16 cellular contexts compared by ENCODE assay signal in the genomic region with DNA sequence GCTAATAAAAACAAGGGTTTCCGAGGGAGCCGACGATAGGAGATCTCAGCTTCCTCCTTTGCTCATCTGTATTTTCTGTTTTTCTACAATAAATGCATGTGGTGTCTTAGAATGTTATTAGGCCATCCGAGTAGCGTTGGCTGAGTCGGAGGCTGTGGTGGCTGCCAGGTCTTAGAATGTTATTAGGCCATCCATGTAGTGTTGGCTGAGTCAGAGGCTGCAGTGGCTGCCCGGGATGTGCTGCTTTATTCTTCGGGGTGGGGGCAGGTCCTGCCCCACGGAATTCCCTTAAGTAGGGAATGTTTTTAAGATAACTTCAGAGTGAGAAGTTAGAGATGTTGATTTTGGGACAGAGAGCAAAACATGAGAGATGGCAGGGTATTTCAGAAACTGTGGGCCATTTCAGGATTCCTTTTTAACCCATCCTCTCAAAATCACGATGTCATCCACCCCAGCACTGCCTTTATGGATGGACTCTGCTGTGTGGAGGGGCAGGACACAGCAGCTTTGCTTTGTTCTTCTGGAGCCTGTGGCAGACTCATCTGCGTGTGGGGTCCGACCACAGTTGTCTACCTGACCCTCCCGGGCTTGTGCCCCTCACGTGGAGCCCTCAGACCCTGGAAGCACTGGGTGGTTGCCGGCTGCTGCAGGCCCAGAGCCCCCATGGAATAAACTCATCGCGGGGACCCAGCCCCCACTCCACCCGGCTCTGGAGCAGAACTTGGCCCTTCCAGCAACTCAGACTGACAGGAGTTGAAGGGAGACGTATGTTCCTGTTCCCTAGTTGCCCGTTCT. TPM values are rescaled to one million over a fixed set of nuclear protein-coding genes. Genes with fewer than 3 reads are reported as not detected.
A peak's percentile ranks its signal among the peaks of the same experiment; 100 is the strongest.
DNase-seq lines count a peak whose midpoint lies in the region; ATAC-seq and TF ChIP-seq lines count a peak whose summit lies in the region.
"Had no signal": no experiment of that assay in that cellular context is flagged by ENCODE, and none has a peak within 500 bp of the region (broad histone marks: within the 10 kb centered on the region; RNA-seq: fewer than 3 reads in every experiment).

No MANE protein-coding gene starts in this region.

- peaks cover 32% of the 10 kb centered on the region for H3K4me1 ChIP-seq in left ventricle myocardium inferior
- H3K4me1 ChIP-seq: body of pancreas had no signal

- intact Hi-C loops in Right ventricle myocardium inferior (cut with DNase I): no loop called here
- intact Hi-C loops in left ventricle myocardium inferior (cut with micrococcal nuclease): no loop called here

- H3K4me3 ChIP-seq in left ventricle myocardium inferior (no peak overlapping the region), kidney epithelial cell (ENCODE audit: low read depth, low read length) (no peak overlapping the region)
- H3K4me3 ChIP-seq: body of pancreas had no signal

- peaks cover 65% of the 10 kb centered on the region for H3K36me3 ChIP-seq in left ventricle myocardium inferior
- peaks cover 4% of the 10 kb centered on the region for H3K36me3 ChIP-seq in kidney epithelial cell (ENCODE audit: control insufficient read depth, insufficient read depth, low read length)

- ATAC-seq in Right ventricle myocardium inferior: peak; percentile 86
- no peak for ATAC-seq in GM18870 (IDR thresholded peaks at IDR 0.05; ENCODE audit: unreplicated experiment)
- ATAC-seq: activated CD8-positive, alpha-beta memory T cell treated with anti-CD3 and anti-CD28 coated beads, Interleukin-2, amount 10 ng/mL, durations not matched to agents 7 days and 5 days; body of pancreas; stimulated activated naive CD8-positive, alpha-beta T cell treated with anti-CD3 and anti-CD28 coated beads, Interleukin-15, amount 100 ng/mL, for 72 hours; T-helper 17 cell had no signal

- DNase-seq in Right ventricle myocardium inferior (ENCODE audit: missing footprints) (no peak), left ventricle myocardium inferior (no peak), cerebellar cortex (ENCODE audit: low spot score) (peak; percentile 80), kidney epithelial cell (ENCODE audit: low read depth) (peak; percentile 28), mesenteric fat pad (ENCODE audit: low spot score) (no peak), retina (no peak)
- no peak for DNase-seq in stimulated activated CD4-positive, alpha-beta T cell treated with anti-CD3 and anti-CD28 coated beads, Interleukin-2, amount 100 ng/mL, for 48 hours
- DNase-seq: 8988T; activated CD8-positive, alpha-beta memory T cell treated with anti-CD3 and anti-CD28 coated beads, Interleukin-2, amount 10 ng/mL, durations not matched to agents 7 days and 5 days; body of pancreas; NK-92 treated with Interleukin-12 subunit alpha and Interleukin-12 subunit beta, amount 100 ng/mL, for 24 hours; stimulated activated CD4-positive, alpha-beta T cell treated with anti-CD3 and anti-CD28 coated beads, Interleukin-15, amount 100 ng/mL, for 24 hours; stimulated activated naive CD8-positive, alpha-beta T cell treated with anti-CD3 and anti-CD28 coated beads, Interleukin-15, amount 100 ng/mL, for 72 hours; T-helper 17 cell had no signal

- H3K9me3 ChIP-seq in left ventricle myocardium inferior (replicated peaks): no peaks in the 10 kb centered on the region
- H3K9me3 ChIP-seq: body of pancreas had no signal

- no peak overlapping the region for H3K27ac ChIP-seq in left ventricle myocardium inferior (replicated peaks)
- H3K27ac ChIP-seq: body of pancreas had no signal

- TF ChIP-seq CTCF in left ventricle myocardium inferior (IDR thresholded peaks at IDR 0.05; ENCODE audit: borderline replicate concordance) (no peak), kidney epithelial cell (IDR thresholded peaks at IDR 0.05; ENCODE audit: insufficient read depth, low read length, poor library complexity, severe bottlenecking) (no peak)

- H3K27me3 ChIP-seq in left ventricle myocardium inferior (ENCODE audit: low read depth) (no peaks in the 10 kb centered on the region), kidney epithelial cell (ENCODE audit: control insufficient read depth, insufficient read depth, low read length) (no peaks in the 10 kb centered on the region)
- H3K27me3 ChIP-seq: body of pancreas had no signal

RNA-seq across cellular contexts. Expression of gene OSBPL2, which starts 20.4 kb away (rescaled TPM):
- total RNA-seq in Right ventricle myocardium inferior (59.5 TPM), left ventricle myocardium inferior (55.3 TPM), kidney epithelial cell (26.5 and 30.3 TPM in 2 replicates), mesenteric fat pad (38.1 TPM)

RNA-seq across cellular contexts. Expression of gene HRH3, which starts 38.6 kb away (rescaled TPM):
- total RNA-seq in Right ventricle myocardium inferior (not detected), left ventricle myocardium inferior (not detected), kidney epithelial cell (not detected in 2 replicates), mesenteric fat pad (not detected)
- total RNA-seq: activated CD8-positive, alpha-beta memory T cell treated with anti-CD3 and anti-CD28 coated beads, Interleukin-2, amount 10 ng/mL, durations not matched to agents 7 days and 5 days; mononuclear cell; T-helper 17 cell had no signal

RNA-seq across cellular contexts. Expression of gene ADRM1, which starts 44.1 kb away (rescaled TPM):
- total RNA-seq in Right ventricle myocardium inferior: 73.9 TPM
- total RNA-seq in left ventricle myocardium inferior: 70.5 TPM
- total RNA-seq in kidney epithelial cell: 193 and 216 TPM in 2 replicates
- 87.1 TPM for total RNA-seq in mesenteric fat pad

Comparison
In these comparisons a context has a peak if more than half of its experiments do, and no peak if none do; other contexts are left out.
1. DNase-seq: peak in cerebellar cortex (single experiment) and kidney epithelial cell (single experiment); none in Right ventricle myocardium inferior (single experiment), left ventricle myocardium inferior (single experiment), mesenteric fat pad (single experiment), stimulated activated CD4-positive, alpha-beta T cell treated with anti-CD3 and anti-CD28 coated beads, Interleukin-2, amount 100 ng/mL, for 48 hours (0 of 2) and retina (single experiment).